In genomic region chr10:118710487-118710886, GRCh38 we compare ENCODE assay signal across 17 cellular contexts. TPM values are rescaled to one million over a fixed set of nuclear protein-coding genes. Genes with fewer than 3 reads are reported as not detected.
A peak's percentile ranks its signal among the peaks of the same experiment; 100 is the strongest.
DNase-seq lines count a peak whose midpoint lies in the region; ATAC-seq and TF ChIP-seq lines count a peak whose summit lies in the region.
"Had no signal": no experiment of that assay in that cellular context is flagged by ENCODE, and none has a peak within 500 bp of the region (broad histone marks: within the 10 kb centered on the region; RNA-seq: fewer than 3 reads in every experiment).

No MANE protein-coding gene starts in this region.

- no peaks in the 10 kb centered on the region for H3K27me3 ChIP-seq in Loucy (ENCODE audit: insufficient read depth, low read length, poor library complexity, severe bottlenecking)
- H3K27me3 ChIP-seq in GM23248 (replicated peaks; ENCODE audit: insufficient read depth): no peaks in the 10 kb centered on the region
- H3K27me3 ChIP-seq: BE2C had no signal

- H3K4me1 Mint-ChIP-seq in progenitor cell of endocrine pancreas (ENCODE audit: low read depth): peaks cover 12% of the 10 kb centered on the region
- H3K4me1 Mint-ChIP-seq in MCF 10A (ENCODE audit: insufficient read depth, unreplicated experiment): no peaks in the 10 kb centered on the region

- DNase-seq in RPMI7951 (ENCODE audit: low read depth): peak; percentile 36
- peak; percentile 62 for DNase-seq in islet precursor cell
- no peak for DNase-seq in progenitor cell of endocrine pancreas (ENCODE audit: low spot score, unreplicated experiment)
- no peak for DNase-seq in GM23248
- no peak for DNase-seq in MCF 10A (ENCODE audit: unreplicated experiment)
- DNase-seq in MV-4-11 (lab: John Stamatoyannopoulos, UW): no peak
- DNase-seq: BE2C; C1 segment of cervical spinal cord; Caco-2; CD4-positive, alpha-beta T cell; GOT3; H7; HFFc6 had no signal

- H4K20me1 ChIP-seq in Loucy (ENCODE audit: insufficient read depth, low read length, poor library complexity, severe bottlenecking): peaks cover 10% of the 10 kb centered on the region
- no peaks in the 10 kb centered on the region; the same call in 1 of the 2 replicates for H4K20me1 ChIP-seq in GM23248 (ENCODE audit: insufficient read depth)

- H3K79me2 ChIP-seq in Loucy (ENCODE audit: insufficient read depth, low read length) (peaks cover 23% of the 10 kb centered on the region), GM23248 (ENCODE audit: insufficient read depth) (peaks cover 46% of the 10 kb centered on the region)

- H3K36me3 ChIP-seq in Loucy (ENCODE audit: insufficient read depth, low read length) (peaks cover 14% of the 10 kb centered on the region; the same call in 1 of the 2 replicates), GM23248 (ENCODE audit: low read depth) (no peaks in the 10 kb centered on the region)
- H3K36me3 ChIP-seq: BE2C had no signal

- H3K4me3 ChIP-seq in Loucy (ENCODE audit: low read length, poor library complexity, severe bottlenecking) (peak overlapping the region; percentile 32), GM23248 (no peak overlapping the region)

- no peaks in the 10 kb centered on the region for H3K9me2 ChIP-seq in Loucy (replicated peaks; ENCODE audit: low read depth, low read length)
- H3K9me2 ChIP-seq in GM23248 (ENCODE audit: insufficient read depth): no peaks in the 10 kb centered on the region

- H3K27ac ChIP-seq in GM23248: no peak overlapping the region

- H3F3A ChIP-seq in Loucy (ENCODE audit: low read depth): no peaks in the 10 kb centered on the region
- H3F3A ChIP-seq in GM23248 (ENCODE audit: insufficient read depth): no peaks in the 10 kb centered on the region

- H3K27ac Mint-ChIP-seq in progenitor cell of endocrine pancreas: peak overlapping the region; percentile 59
- no peak overlapping the region for H3K27ac Mint-ChIP-seq in MCF 10A (ENCODE audit: low read depth, unreplicated experiment)
- H3K27ac Mint-ChIP-seq: CD4-positive, alpha-beta T cell; HFFc6 had no signal

- H3K27me3 Mint-ChIP-seq in progenitor cell of endocrine pancreas: no peaks in the 10 kb centered on the region
- H3K27me3 Mint-ChIP-seq in MCF 10A (ENCODE audit: insufficient read depth, unreplicated experiment): no peaks in the 10 kb centered on the region
- H3K27me3 Mint-ChIP-seq: CD4-positive, alpha-beta T cell had no signal

- H3K4me1 ChIP-seq in Loucy (ENCODE audit: insufficient read depth, low read length, poor library complexity, severe bottlenecking): peaks cover 20% of the 10 kb centered on the region
- H3K4me1 ChIP-seq in GM23248 (ENCODE audit: insufficient read depth): no peaks in the 10 kb centered on the region
- H3K4me1 ChIP-seq: Caco-2 had no signal

- H3K36me3 Mint-ChIP-seq in progenitor cell of endocrine pancreas (ENCODE audit: insufficient read depth) (peaks cover 8% of the 10 kb centered on the region), MCF 10A (ENCODE audit: insufficient read depth, unreplicated experiment) (peaks cover 17% of the 10 kb centered on the region)

- CTCF ChIA-PET in MCF 10A (lab: Yijun Ruan, JAX): interaction anchor here (1.1 to 2.9 kb wide), 2 partner anchors 11 to 141 kb away, joined by 5 to 24 read pairs; no protein-coding TSS in a partner anchor

- intact Hi-C loops in MCF 10A (cut with micrococcal nuclease): no loop called here

- H2AFZ ChIP-seq in Loucy (ENCODE audit: low read length) (no peak overlapping the region), GM23248 (no peak overlapping the region)

- TF ChIP-seq CTCF in Loucy (conservative IDR thresholded peaks at IDR 0.05; ENCODE audit: low read length) (no peak), progenitor cell of endocrine pancreas (IDR thresholded peaks at IDR 0.05; ENCODE audit: unreplicated experiment) (no peak), MCF 10A (IDR thresholded peaks at IDR 0.05; ENCODE audit: unreplicated experiment) (no peak)

- H3K9me3 ChIP-seq in Loucy (ENCODE audit: insufficient read depth, low read depth, low read length) (no peaks in the 10 kb centered on the region), GM23248 (ENCODE audit: low read depth) (no peaks in the 10 kb centered on the region)
- H3K9me3 ChIP-seq: BE2C, Caco-2 had no signal

- H3K4me2 ChIP-seq in Loucy (ENCODE audit: low read depth, low read length, poor library complexity, severe bottlenecking) (peak overlapping the region; percentile 58), GM23248 (ENCODE audit: unreplicated experiment) (no peak overlapping the region)

- WGBS in GM23248 (ENCODE audit: low coverage in 1 of 2, low lambda C conversion rate in 2 of 2, missing lambda C conversion rate in 2 of 2), 2 experiments: 100% methylated on average over 1 of the region's 1 CpG

- H3K9me3 Mint-ChIP-seq in progenitor cell of endocrine pancreas (ENCODE audit: low read depth) (no peaks in the 10 kb centered on the region), MCF 10A (ENCODE audit: unreplicated experiment) (no peaks in the 10 kb centered on the region)
- H3K9me3 Mint-ChIP-seq: CD4-positive, alpha-beta T cell; HFFc6 had no signal

- no TSS peak for BruUV-seq in MCF 10A (replicated peaks; lab: Mats Ljungman, UMichigan)

- H3K4me3 Mint-ChIP-seq in progenitor cell of endocrine pancreas (ENCODE audit: low read depth) (no peak overlapping the region), MCF 10A (ENCODE audit: unreplicated experiment) (no peak overlapping the region)
- H3K4me3 Mint-ChIP-seq: CD4-positive, alpha-beta T cell; HFFc6 had no signal

- no peak for ATAC-seq in HG03521 (IDR thresholded peaks at IDR 0.05; ENCODE audit: unreplicated experiment)
- ATAC-seq: HCT116, HepG2 had no signal

- POLR2A ChIA-PET in MCF 10A (lab: Yijun Ruan, JAX): no interaction called here

- in situ Hi-C loops in GM23248 (cut with MboI): loop anchor here (10.0 kb wide), 1 partner anchor 136 kb away; no protein-coding TSS in a partner anchor

- H3K9ac ChIP-seq in Loucy (ENCODE audit: low read depth, low read length, poor library complexity, severe bottlenecking) (no peak overlapping the region), GM23248 (no peak overlapping the region)

RNA-seq across cellular contexts. Expression of gene CACUL1, which starts 44.3 kb away (rescaled TPM):
- total RNA-seq in RPMI7951 (2014; rRNA removed; shearing (Covaris generic)): 12.7 and 13.5 TPM in 2 replicates
- total RNA-seq in progenitor cell of endocrine pancreas (58.5 and 63.0 TPM in 2 replicates), MCF 10A (2022) (45.9 and 51.0 TPM in 2 replicates)
- total RNA-seq in GM23248 (2014; rRNA removed; shearing (Covaris generic)): 14.8 and 18.8 TPM in 2 replicates
- 26.3 and 27.1 TPM in 2 replicates for polyA plus RNA-seq in GM23248 (2016; fragmentation: Nextera tagmentation; extraction: Ambion mirVana)

Comparison
In these comparisons a context has a peak if more than half of its experiments do, and no peak if none do; other contexts are left out.
1. DNase-seq: peak in RPMI7951 (single experiment) and islet precursor cell (single experiment); none in progenitor cell of endocrine pancreas (single experiment), GM23248 (single experiment), MCF 10A (single experiment) and MV-4-11 (single experiment).